Comparison of ENCODE assay signal across 20 cellular contexts in the genomic region with DNA sequence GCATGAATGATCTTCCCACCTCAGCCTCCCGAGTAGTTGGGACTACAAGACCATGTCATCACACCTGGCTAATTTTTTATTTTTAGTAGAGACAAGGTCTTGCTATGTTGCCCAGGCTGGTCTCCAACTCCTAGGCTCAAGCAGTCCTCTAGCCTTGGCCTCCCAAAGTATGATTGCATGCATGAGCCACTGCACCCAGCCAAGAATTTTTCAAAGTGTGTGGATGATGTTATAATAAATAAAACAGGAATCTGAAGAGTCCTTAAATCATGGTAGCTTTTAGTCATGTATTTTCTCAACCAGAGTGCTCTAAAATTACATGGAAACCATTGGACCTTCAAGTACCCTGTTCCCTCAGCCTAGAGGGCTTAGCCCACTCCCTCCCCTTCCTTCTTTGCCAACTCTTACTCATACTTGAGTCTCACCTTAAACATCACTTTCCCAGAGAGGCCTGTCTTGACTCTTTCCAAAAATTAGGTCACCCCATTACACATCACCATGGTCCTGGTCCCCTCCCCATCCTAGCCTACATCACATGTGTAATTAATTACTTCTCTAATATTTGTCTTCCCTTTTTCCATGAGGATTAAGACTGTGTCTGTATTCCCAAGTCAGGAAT. TPM values are rescaled to one million over a fixed set of nuclear protein-coding genes. Genes with fewer than 3 reads are reported as not detected.
DNase-seq lines count a peak whose midpoint lies in the region; ATAC-seq, FAIRE-seq and TF ChIP-seq lines count a peak whose summit lies in the region.
"Had no signal": no experiment of that assay in that cellular context is flagged by ENCODE, and none has a peak within 500 bp of the region (broad histone marks: within the 10 kb centered on the region; RNA-seq: fewer than 3 reads in every experiment).

No MANE protein-coding gene starts in this region.

- no peaks in the 10 kb centered on the region for H3K9me2 ChIP-seq in GM23338 (ENCODE audit: insufficient read depth)

- H3K9me3 ChIP-seq in osteoblast (ENCODE audit: low read depth, low read length): no peaks in the 10 kb centered on the region

- peaks cover 3% of the 10 kb centered on the region for H3K27me3 Mint-ChIP-seq in GM23338 (ENCODE audit: insufficient read depth, low read depth, poor library complexity)
- H3K27me3 Mint-ChIP-seq in activated T-helper 17 cell treated with anti-CD3 and anti-CD28 coated beads, Interleukin-2, amount 50 U/mL, for 72 hours: no peaks in the 10 kb centered on the region
- H3K27me3 Mint-ChIP-seq: CD4-positive, alpha-beta T cell had no signal

- H3K36me3 ChIP-seq in GM23338 (ENCODE audit: insufficient read depth) (no peaks in the 10 kb centered on the region), osteoblast (ENCODE audit: insufficient read depth, low read length) (no peaks in the 10 kb centered on the region)

- TF ChIP-seq POLR2A in GM12892 (IDR thresholded peaks at IDR 0.05; ENCODE audit: low read depth, low read length): no peak

- H3K36me3 Mint-ChIP-seq in GM23338 (ENCODE audit: low read depth): no peaks in the 10 kb centered on the region
- no peaks in the 10 kb centered on the region for H3K36me3 Mint-ChIP-seq in activated T-helper 17 cell treated with anti-CD3 and anti-CD28 coated beads, Interleukin-2, amount 50 U/mL, for 72 hours (ENCODE audit: low read depth)

- H3K79me2 ChIP-seq in GM23338 (replicated peaks; ENCODE audit: insufficient read depth) (no peaks in the 10 kb centered on the region), osteoblast (ENCODE audit: insufficient read depth, low read length) (no peaks in the 10 kb centered on the region)

- H2AFZ ChIP-seq in GM23338 (0 out of 2 replicates have a peak overlapping the region, but pooled peaks have one; percentile 11), osteoblast (ENCODE audit: low read length) (no peak overlapping the region)

- FAIRE-seq in GM12892 (lab: Jason Lieb, UNC): no peak
- FAIRE-seq: A204.1, G401.6, GM12891, HepG2, HTR-8/SVneo had no signal

- H3K27ac ChIP-seq in GM23338 (ENCODE audit: low read depth) (no peak overlapping the region), osteoblast (ENCODE audit: low read depth, low read length) (no peak overlapping the region)

- H3K27ac Mint-ChIP-seq in GM23338: no peak overlapping the region
- peak overlapping the region; percentile 11 for H3K27ac Mint-ChIP-seq in activated T-helper 17 cell treated with anti-CD3 and anti-CD28 coated beads, Interleukin-2, amount 50 U/mL, for 72 hours
- H3K27ac Mint-ChIP-seq: B cell; CD4-positive, alpha-beta T cell; H9 had no signal

- H3K4me3 Mint-ChIP-seq in GM23338: no peak overlapping the region
- no peak overlapping the region for H3K4me3 Mint-ChIP-seq in activated T-helper 17 cell treated with anti-CD3 and anti-CD28 coated beads, Interleukin-2, amount 50 U/mL, for 72 hours
- H3K4me3 Mint-ChIP-seq: B cell; CD4-positive, alpha-beta T cell; H9 had no signal

- no peaks in the 10 kb centered on the region for H4K20me1 ChIP-seq in GM23338 (replicated peaks; ENCODE audit: insufficient read depth)
- H4K20me1 ChIP-seq in osteoblast (ENCODE audit: insufficient read depth, low read length): no peaks in the 10 kb centered on the region

- no peaks in the 10 kb centered on the region for H3F3A ChIP-seq in GM23338 (replicated peaks; ENCODE audit: low read depth)

- H3K4me1 ChIP-seq in GM23338 (ENCODE audit: insufficient read depth) (0 out of 2 replicates have a peak, but pooled peaks cover 4% of the 10 kb centered on the region), osteoblast (ENCODE audit: insufficient read depth, low read length) (peaks cover 4% of the 10 kb centered on the region)

- H3K4me3 ChIP-seq in GM23338: no peak overlapping the region
- H3K4me3 ChIP-seq in fibroblast of mammary gland (ENCODE audit: control insufficient read depth, low read depth, low read length): no peak overlapping the region
- H3K4me3 ChIP-seq in osteoblast (ENCODE audit: insufficient read depth, low read length): no peak overlapping the region

- ATAC-seq in GM23338 (no peak), HG03565 (IDR thresholded peaks at IDR 0.05; ENCODE audit: unreplicated experiment) (no peak)
- no peak for ATAC-seq in activated T-helper 17 cell treated with anti-CD3 and anti-CD28 coated beads, Interleukin-2, amount 50 U/mL, for 72 hours (replicated peaks)
- ATAC-seq: HepG2 had no signal

- no peak for TF ChIP-seq CTCF in GM23338 (conservative IDR thresholded peaks at IDR 0.05; ENCODE audit: low read depth in 2 of 2)
- no peak for TF ChIP-seq CTCF in fibroblast of mammary gland (conservative IDR thresholded peaks at IDR 0.05; ENCODE audit: control insufficient read depth, insufficient read depth, low read depth, low read length)
- no peak for TF ChIP-seq CTCF in osteoblast (IDR thresholded peaks at IDR 0.05; ENCODE audit: extremely low read depth, low read depth, low read length)

- DNase-seq in GM23338 (ENCODE audit: low spot score) (no peak), fibroblast of mammary gland (ENCODE audit: low read depth) (peak; percentile 19), osteoblast (ENCODE audit: insufficient read length, low spot score, missing footprints) (peak; percentile 34), GM12892 (ENCODE audit: insufficient read length) (no peak), activated gamma-delta T cell (lab: John Stamatoyannopoulos, UW) (no peak)
- DNase-seq: C1 segment of cervical spinal cord; Calu3; CD4-positive, alpha-beta T cell; DMS 273 treated with DMSO at 0.1 percent for 48 hours; EL; GOT3; H9 had no signal

- peaks cover 8% of the 10 kb centered on the region for H3K4me1 Mint-ChIP-seq in GM23338
- H3K4me1 Mint-ChIP-seq in activated T-helper 17 cell treated with anti-CD3 and anti-CD28 coated beads, Interleukin-2, amount 50 U/mL, for 72 hours: no peaks in the 10 kb centered on the region
- H3K4me1 Mint-ChIP-seq: B cell had no signal

- no peaks in the 10 kb centered on the region for H3K9me3 Mint-ChIP-seq in GM23338
- no peaks in the 10 kb centered on the region for H3K9me3 Mint-ChIP-seq in activated T-helper 17 cell treated with anti-CD3 and anti-CD28 coated beads, Interleukin-2, amount 50 U/mL, for 72 hours
- H3K9me3 Mint-ChIP-seq: CD4-positive, alpha-beta T cell; H9 had no signal

- H3K4me2 ChIP-seq in GM23338 (no peak overlapping the region), osteoblast (ENCODE audit: insufficient read depth, low read length) (no peak overlapping the region)

- H3K27me3 ChIP-seq in GM23338 (ENCODE audit: insufficient read depth) (no peaks in the 10 kb centered on the region), osteoblast (ENCODE audit: insufficient read depth, low read length) (no peaks in the 10 kb centered on the region)

TF ChIP-seq in GM23338, 12 proteins besides CTCF, POLR2A, EP300 and RAD21 (continues in another document):
- no peak for TF ChIP-seq NANOG (IDR thresholded peaks at IDR 0.05; ENCODE audit: borderline replicate concordance)
- TF ChIP-seq, protein P1, sequence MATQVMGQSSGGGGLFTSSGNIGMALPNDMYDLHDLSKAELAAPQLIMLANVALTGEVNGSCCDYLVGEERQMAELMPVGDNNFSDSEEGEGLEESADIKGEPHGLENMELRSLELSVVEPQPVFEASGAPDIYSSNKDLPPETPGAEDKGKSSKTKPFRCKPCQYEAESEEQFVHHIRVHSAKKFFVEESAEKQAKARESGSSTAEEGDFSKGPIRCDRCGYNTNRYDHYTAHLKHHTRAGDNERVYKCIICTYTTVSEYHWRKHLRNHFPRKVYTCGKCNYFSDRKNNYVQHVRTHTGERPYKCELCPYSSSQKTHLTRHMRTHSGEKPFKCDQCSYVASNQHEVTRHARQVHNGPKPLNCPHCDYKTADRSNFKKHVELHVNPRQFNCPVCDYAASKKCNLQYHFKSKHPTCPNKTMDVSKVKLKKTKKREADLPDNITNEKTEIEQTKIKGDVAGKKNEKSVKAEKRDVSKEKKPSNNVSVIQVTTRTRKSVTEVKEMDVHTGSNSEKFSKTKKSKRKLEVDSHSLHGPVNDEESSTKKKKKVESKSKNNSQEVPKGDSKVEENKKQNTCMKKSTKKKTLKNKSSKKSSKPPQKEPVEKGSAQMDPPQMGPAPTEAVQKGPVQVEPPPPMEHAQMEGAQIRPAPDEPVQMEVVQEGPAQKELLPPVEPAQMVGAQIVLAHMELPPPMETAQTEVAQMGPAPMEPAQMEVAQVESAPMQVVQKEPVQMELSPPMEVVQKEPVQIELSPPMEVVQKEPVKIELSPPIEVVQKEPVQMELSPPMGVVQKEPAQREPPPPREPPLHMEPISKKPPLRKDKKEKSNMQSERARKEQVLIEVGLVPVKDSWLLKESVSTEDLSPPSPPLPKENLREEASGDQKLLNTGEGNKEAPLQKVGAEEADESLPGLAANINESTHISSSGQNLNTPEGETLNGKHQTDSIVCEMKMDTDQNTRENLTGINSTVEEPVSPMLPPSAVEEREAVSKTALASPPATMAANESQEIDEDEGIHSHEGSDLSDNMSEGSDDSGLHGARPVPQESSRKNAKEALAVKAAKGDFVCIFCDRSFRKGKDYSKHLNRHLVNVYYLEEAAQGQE (IDR thresholded peaks at IDR 0.05; ENCODE audit: unreplicated experiment): no peak
- no peak for TF ChIP-seq POLR2AphosphoS5 (IDR thresholded peaks at IDR 0.05; ENCODE audit: low read depth)
- TF ChIP-seq, protein P2, sequence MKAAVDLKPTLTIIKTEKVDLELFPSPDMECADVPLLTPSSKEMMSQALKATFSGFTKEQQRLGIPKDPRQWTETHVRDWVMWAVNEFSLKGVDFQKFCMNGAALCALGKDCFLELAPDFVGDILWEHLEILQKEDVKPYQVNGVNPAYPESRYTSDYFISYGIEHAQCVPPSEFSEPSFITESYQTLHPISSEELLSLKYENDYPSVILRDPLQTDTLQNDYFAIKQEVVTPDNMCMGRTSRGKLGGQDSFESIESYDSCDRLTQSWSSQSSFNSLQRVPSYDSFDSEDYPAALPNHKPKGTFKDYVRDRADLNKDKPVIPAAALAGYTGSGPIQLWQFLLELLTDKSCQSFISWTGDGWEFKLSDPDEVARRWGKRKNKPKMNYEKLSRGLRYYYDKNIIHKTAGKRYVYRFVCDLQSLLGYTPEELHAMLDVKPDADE (IDR thresholded peaks at IDR 0.05): no peak
- no peak for TF ChIP-seq EZH2 (IDR thresholded peaks at IDR 0.05; ENCODE audit: low read depth, unreplicated experiment)
- no peak for TF ChIP-seq JUNB (IDR thresholded peaks at IDR 0.05; ENCODE audit: unreplicated experiment)

RNA-seq across cellular contexts. Expression of a gene that starts 52.2 kb away (rescaled TPM):
- 25.7 and 30.3 TPM in 2 replicates for total RNA-seq in GM23338 (2014; rRNA removed; shearing (Covaris generic))
- polyA plus RNA-seq in GM23338 (2016; fragmentation: Nextera tagmentation; extraction: Ambion mirVana): 14.0 and 15.9 TPM in 2 replicates
- 10 to 100 TPM; 36.9 to 91.6 TPM for total RNA-seq in activated T-helper 17 cell treated with anti-CD3 and anti-CD28 coated beads, Interleukin-2, amount 50 U/mL, for 72 hours
- not detected in 2 replicates for total RNA-seq in osteoblast
- polyA plus RNA-seq in GM12892 (2012; ENCODE audit: missing spikeins): 1.4 TPM

RNA-seq across cellular contexts. Expression of a gene that starts 59.7 kb away (rescaled TPM):
- 34.9 and 47.8 TPM in 2 replicates for total RNA-seq in GM23338 (2014; rRNA removed; shearing (Covaris generic))
- 9.7 and 9.9 TPM in 2 replicates for polyA plus RNA-seq in GM23338 (2016; fragmentation: Nextera tagmentation; extraction: Ambion mirVana)
- total RNA-seq in activated T-helper 17 cell treated with anti-CD3 and anti-CD28 coated beads, Interleukin-2, amount 50 U/mL, for 72 hours: 10 to 100 TPM; 64.2 to 88.1 TPM
- total RNA-seq in osteoblast: 8.8 and 10.1 TPM in 2 replicates
- 13.8 TPM for polyA plus RNA-seq in GM12892 (2012; ENCODE audit: missing spikeins)

Comparison
In these comparisons a context has a peak if more than half of its experiments do, and no peak if none do; other contexts are left out.
1. DNase-seq: peak in fibroblast of mammary gland (single experiment) and osteoblast (single experiment); none in GM23338 (single experiment), GM12892 (single experiment) and activated gamma-delta T cell (single experiment).
2. RNA of a gene that starts 52.2 kb away (total RNA-seq): 36.9 to 91.6 TPM in activated T-helper 17 cell treated with anti-CD3 and anti-CD28 coated beads, Interleukin-2, amount 50 U/mL, for 72 hours and 25.7 to 30.3 TPM in GM23338; not detected in osteoblast; every median in the first group is over 10 times any median in the second.